ENCODE assay signal across 24 cellular contexts in genomic region chr4:158046345-158046744, GRCh38.
"Had no signal": no experiment of that assay in that cellular context is flagged by ENCODE, and none has a peak within 500 bp of the region (broad histone marks: within the 10 kb centered on the region; RNA-seq: fewer than 3 reads in every experiment).

No MANE protein-coding gene starts in this region.

- DNase-seq: activated CD4-positive, alpha-beta T cell treated with anti-CD3 and anti-CD28 coated beads, Interleukin-2, amount 10 ng/mL, durations not matched to agents 7 days and 5 days; activated CD8-positive, alpha-beta memory T cell treated with anti-CD3 and anti-CD28 coated beads, Interleukin-2, amount 10 ng/mL, durations not matched to agents 7 days and 5 days; activated CD8-positive, alpha-beta T cell treated with anti-CD3 and anti-CD28 coated beads for 36 hours; activated gamma-delta T cell; activated T-cell treated with anti-CD3 and anti-CD28 coated beads for 4 hours; aorta; central memory CD4-positive, alpha-beta T cell; colonic mucosa; esophagus squamous epithelium; foreskin keratinocyte; lower lobe of right lung; natural killer cell; pancreas; stimulated activated CD4-positive, alpha-beta T cell treated with anti-CD3 and anti-CD28 coated beads, Interleukin-15, amount 100 ng/mL, for 24 hours; stimulated activated CD8-positive, alpha-beta memory T cell treated with anti-CD3 and anti-CD28 coated beads, Interleukin-4, amount 100 ng/mL, for 48 hours; stimulated activated naive B cell treated with anti-CD40 and anti-IgM and Interleukin-4, amounts not matched to agents 10 μg/mL and 1 μg/mL and 100 μg/mL, for 72 hours; T-cell; transverse colon; uterus had no signal

- H3K36me3 ChIP-seq: colonic mucosa, esophagus squamous epithelium, lower lobe of right lung, pancreas, transverse colon, uterus had no signal

- H3K27me3 ChIP-seq: colonic mucosa, esophagus squamous epithelium, foreskin keratinocyte, pancreas, transverse colon, uterus had no signal

- H3K4me2 ChIP-seq: smooth muscle cell had no signal

- ATAC-seq: activated CD4-positive, CD25-positive, alpha-beta regulatory T cell treated with anti-CD3 and anti-CD28 coated beads, Interleukin-2, amount 50 U/mL, for 24 hours; activated CD8-positive, alpha-beta memory T cell treated with anti-CD3 and anti-CD28 coated beads, Interleukin-2, amount 10 ng/mL, durations not matched to agents 7 days and 5 days; activated CD8-positive, alpha-beta T cell treated with anti-CD3 and anti-CD28 coated beads for 36 hours; foreskin keratinocyte; left lobe of liver; lower lobe of right lung; natural killer cell; pancreas; sciatic nerve; stimulated activated naive B cell treated with anti-CD40 and anti-IgM and Interleukin-4, amounts not matched to agents 10 μg/mL and 1 μg/mL and 100 μg/mL, for 72 hours; T-cell had no signal

- H3K9me3 ChIP-seq: colonic mucosa, esophagus squamous epithelium, lower lobe of right lung, pancreas, transverse colon, uterus had no signal

- H3K27ac ChIP-seq: colonic mucosa, esophagus squamous epithelium, foreskin keratinocyte, lower lobe of right lung, pancreas, transverse colon, uterus, VCaP had no signal

- H3K4me1 ChIP-seq: colonic mucosa, esophagus squamous epithelium, foreskin keratinocyte, lower lobe of right lung, transverse colon, uterus had no signal

- H3K4me3 ChIP-seq: colonic mucosa, esophagus squamous epithelium, lower lobe of right lung, pancreas, smooth muscle cell, transverse colon, uterus had no signal
